In the genomic region with DNA sequence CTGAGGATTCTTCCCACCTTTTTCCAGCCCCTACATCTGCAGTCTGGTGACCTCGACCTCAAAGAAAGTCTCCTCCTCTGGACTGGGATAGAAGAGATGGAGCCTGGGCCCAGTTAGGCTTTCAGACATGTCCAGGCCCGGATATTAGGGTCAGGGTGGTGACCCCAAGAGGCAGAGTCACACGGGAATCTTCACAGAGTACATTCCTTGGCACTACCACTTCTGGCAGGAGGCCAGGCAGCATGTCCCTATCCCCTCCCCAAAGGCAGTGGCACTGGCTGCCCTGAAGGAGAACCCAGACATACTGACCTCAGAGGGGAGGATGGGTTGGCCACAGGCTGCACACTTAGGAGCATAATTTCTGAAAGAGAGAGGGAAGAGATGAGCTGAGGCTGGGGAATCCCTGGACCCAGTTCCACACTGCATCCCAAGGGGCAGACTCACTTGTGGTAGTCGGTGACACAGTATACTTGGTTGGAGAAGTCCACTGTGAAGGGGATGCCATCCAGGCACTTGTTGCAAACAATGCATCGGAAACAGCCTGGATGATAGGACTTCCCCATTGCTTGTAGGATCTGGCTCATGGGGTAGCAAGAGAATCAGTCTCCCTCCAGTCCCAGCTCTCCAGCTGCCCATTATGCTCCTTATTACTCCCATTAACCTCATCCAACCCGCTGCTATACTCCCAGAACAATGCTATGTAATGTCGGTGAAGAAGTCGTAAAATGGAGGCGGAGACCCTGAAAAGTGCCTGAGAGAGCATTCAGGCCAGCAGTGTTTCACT, we compare ENCODE assay signal across 20 cellular contexts. TPM values are rescaled to one million over a fixed set of nuclear protein-coding genes. Genes with fewer than 3 reads are reported as not detected.
DNase-seq lines count a peak whose midpoint lies in the region; ATAC-seq, FAIRE-seq and TF ChIP-seq lines count a peak whose summit lies in the region.
"Had no signal": no experiment of that assay in that cellular context is flagged by ENCODE, and none has a peak within 500 bp of the region (broad histone marks: within the 10 kb centered on the region; RNA-seq: fewer than 3 reads in every experiment).

No MANE protein-coding gene starts in this region.

- H3K4me3 Mint-ChIP-seq in osteocyte (ENCODE audit: unreplicated experiment), result peak overlapping the region; percentile 39
- H3K4me3 Mint-ChIP-seq in CD4-positive, alpha-beta T cell, result no peak overlapping the region
- H3K4me3 Mint-ChIP-seq: stimulated activated naive CD8-positive, alpha-beta T cell treated with anti-CD3 and anti-CD28 coated beads, Interleukin-15, Interleukin-2, amounts not matched to agents 100 ng/mL and 50 ng/mL, for 24 hours; T-helper 1 cell treated with Interleukin-12 subunit alpha and Interleukin-12 subunit beta and Interleukin-4 antibody, amounts not matched to agents 30 μg/mL and 1 μg/mL, for 36 hours had no signal

- no peaks in the 10 kb centered on the region for H3K9me3 Mint-ChIP-seq in osteocyte (ENCODE audit: unreplicated experiment)
- H3K9me3 Mint-ChIP-seq in CD4-positive, alpha-beta T cell, result no peaks in the 10 kb centered on the region
- H3K9me3 Mint-ChIP-seq: stimulated activated naive CD8-positive, alpha-beta T cell treated with anti-CD3 and anti-CD28 coated beads, Interleukin-15, Interleukin-2, amounts not matched to agents 100 ng/mL and 50 ng/mL, for 24 hours; T-helper 1 cell treated with Interleukin-12 subunit alpha and Interleukin-12 subunit beta and Interleukin-4 antibody, amounts not matched to agents 30 μg/mL and 1 μg/mL, for 36 hours had no signal

- peaks cover 64% of the 10 kb centered on the region for H3K4me1 Mint-ChIP-seq in osteocyte (ENCODE audit: unreplicated experiment)
- H3K4me1 Mint-ChIP-seq in CD4-positive, alpha-beta T cell (ENCODE audit: low read depth), result peaks cover 3% of the 10 kb centered on the region

- H3K27ac Mint-ChIP-seq in osteocyte (ENCODE audit: unreplicated experiment), result peak overlapping the region; percentile 86
- H3K27ac Mint-ChIP-seq in CD4-positive, alpha-beta T cell, result no peak overlapping the region
- H3K27ac Mint-ChIP-seq: stimulated activated naive CD8-positive, alpha-beta T cell treated with anti-CD3 and anti-CD28 coated beads, Interleukin-15, Interleukin-2, amounts not matched to agents 100 ng/mL and 50 ng/mL, for 24 hours; T-helper 1 cell treated with Interleukin-12 subunit alpha and Interleukin-12 subunit beta and Interleukin-4 antibody, amounts not matched to agents 30 μg/mL and 1 μg/mL, for 36 hours had no signal

- H3K36me3 Mint-ChIP-seq in osteocyte (ENCODE audit: unreplicated experiment), result peaks cover 46% of the 10 kb centered on the region
- no peaks in the 10 kb centered on the region for H3K36me3 Mint-ChIP-seq in CD4-positive, alpha-beta T cell (ENCODE audit: low read depth)

- intact Hi-C loops in CD4-positive, alpha-beta T cell (cut with DNase I, micrococcal nuclease), result no loop called here

- H3K4me3 ChIP-seq in fibroblast of villous mesenchyme (ENCODE audit: low read depth, low read length) (no peak overlapping the region), coronary artery (no peak overlapping the region)
- H3K4me3 ChIP-seq: smooth muscle cell had no signal

- no peak for FAIRE-seq in RCC 7860 (lab: Jason Lieb, UNC)

- TF ChIP-seq CTCF in fibroblast of villous mesenchyme (IDR thresholded peaks at IDR 0.05; ENCODE audit: insufficient read depth, low read depth, low read length), result no peak
- no peak for TF ChIP-seq CTCF in osteocyte (IDR thresholded peaks at IDR 0.05)
- no peak for TF ChIP-seq CTCF in CD4-positive, alpha-beta T cell (IDR thresholded peaks at IDR 0.05)
- no peak for TF ChIP-seq CTCF in coronary artery (IDR thresholded peaks at IDR 0.05)

- H3K27me3 Mint-ChIP-seq in osteocyte (ENCODE audit: unreplicated experiment), result no peaks in the 10 kb centered on the region
- no peaks in the 10 kb centered on the region for H3K27me3 Mint-ChIP-seq in CD4-positive, alpha-beta T cell

- H3K9me3 ChIP-seq in CD4-positive, alpha-beta T cell (ENCODE audit: control insufficient read depth, low read length), result no peaks in the 10 kb centered on the region
- H3K9me3 ChIP-seq: Peyer's patch had no signal

- no peaks in the 10 kb centered on the region for H3K27me3 ChIP-seq in CD4-positive, alpha-beta T cell (ENCODE audit: control insufficient read depth, insufficient read depth, low read length)
- H3K27me3 ChIP-seq: Peyer's patch had no signal

- CTCF ChIA-PET in CD4-positive, alpha-beta T cell (lab: Charles Lee), result interaction anchor here (0.9 to 4.4 kb wide), 3 partner anchors 12 to 83 kb away, joined by 4 to 23 read pairs (median 11); a partner anchor contains a TSS

- ATAC-seq in CD4-positive, alpha-beta T cell (ENCODE audit: poor library complexity), result no peak
- ATAC-seq in activated CD4-positive, CD25-positive, alpha-beta regulatory T cell treated with anti-CD3 and anti-CD28 coated beads, Interleukin-2, amount 50 U/mL, for 24 hours, result no peak

- H3K27ac ChIP-seq in CD4-positive, alpha-beta T cell (ENCODE audit: low read depth, low read length), result no peak overlapping the region
- H3K27ac ChIP-seq in coronary artery, result peak overlapping the region in 1 of 2 donors; percentile 21
- H3K27ac ChIP-seq: C4-2B, Peyer's patch had no signal

- POLR2A ChIA-PET in CD4-positive, alpha-beta T cell (lab: Charles Lee), result no interaction called here

- DNase-seq in ELR (ENCODE audit: low read depth) (peak; percentile 63), RCC 7860 (ENCODE audit: low spot score) (peak; percentile 85), fibroblast of villous mesenchyme (ENCODE audit: low read depth) (peak; percentile 74), osteocyte (ENCODE audit: extremely low spot score, unreplicated experiment) (no peak), coronary artery (ENCODE audit: low spot score) (no peak)
- DNase-seq in CD4-positive, alpha-beta T cell, result no peak
- DNase-seq in stimulated activated CD4-positive, alpha-beta T cell treated with anti-CD3 and anti-CD28 coated beads, Interleukin-2, amount 100 ng/mL, for 24 hours, result no peak
- DNase-seq: activated naive CD4-positive, alpha-beta T cell; effector CD8-positive, alpha-beta T cell; H7; KG1; NCI-H1436 treated with DMSO at 0.1 percent for 48 hours; NCI-H524; nucleus accumbens; Peyer's patch had no signal

RNA-seq across cellular contexts. Expression of a gene that starts 7.6 kb away (rescaled TPM):
- total RNA-seq in fibroblast of villous mesenchyme, result 105 and 131 TPM in 2 replicates
- total RNA-seq in osteocyte, result 111 and 115 TPM in 2 replicates
- total RNA-seq in CD4-positive, alpha-beta T cell, result 1 to 10 TPM in 1 of 2 experiments, under 1 TPM in 1; 0.67 to 1.1 TPM

RNA-seq across cellular contexts. Expression of a gene that starts 17.8 kb away (rescaled TPM):
- total RNA-seq in fibroblast of villous mesenchyme, result 29.8 and 46.7 TPM in 2 replicates
- total RNA-seq in osteocyte, result 39.9 and 40.9 TPM in 2 replicates
- total RNA-seq in CD4-positive, alpha-beta T cell, result 10 to 100 TPM; 17.5 to 19.6 TPM

RNA-seq across cellular contexts. Expression of a gene that starts 35.2 kb away (rescaled TPM):
- total RNA-seq in fibroblast of villous mesenchyme (4.5 and 4.7 TPM in 2 replicates), osteocyte (11.4 and 12.4 TPM in 2 replicates)
- 1 to 10 TPM; 7.6 to 8.4 TPM for total RNA-seq in CD4-positive, alpha-beta T cell

RNA-seq across cellular contexts. Expression of a gene that starts 45.5 kb away (rescaled TPM):
- total RNA-seq in fibroblast of villous mesenchyme (56.7 and 82.5 TPM in 2 replicates), osteocyte (58.4 and 68.4 TPM in 2 replicates)
- total RNA-seq in CD4-positive, alpha-beta T cell, result 10 to 100 TPM; 15.6 to 19.3 TPM

RNA-seq across cellular contexts. Expression of a gene that starts 55.8 kb away (rescaled TPM):
- total RNA-seq in fibroblast of villous mesenchyme (60.9 and 68.6 TPM in 2 replicates), osteocyte (89.4 and 93.3 TPM in 2 replicates)
- total RNA-seq in CD4-positive, alpha-beta T cell, result 100 to 1,000 TPM in 1 of 2 experiments, 10 to 100 TPM in 1; 87.9 to 111 TPM

Comparison
In these comparisons a context has a peak if more than half of its experiments do, and no peak if none do; other contexts are left out.
1. DNase-seq: peak in ELR (single experiment), RCC 7860 (single experiment) and fibroblast of villous mesenchyme (single experiment); none in osteocyte (single experiment), CD4-positive, alpha-beta T cell (0 of 10), stimulated activated CD4-positive, alpha-beta T cell treated with anti-CD3 and anti-CD28 coated beads, Interleukin-2, amount 100 ng/mL, for 24 hours (0 of 2) and coronary artery (single experiment).
2. RNA of a gene that starts 7.6 kb away (total RNA-seq): 105 to 131 TPM in fibroblast of villous mesenchyme and 111 to 115 TPM in osteocyte; 0.67 to 1.1 TPM in CD4-positive, alpha-beta T cell; every median in the first group is over 10 times any median in the second.